Comparison of ENCODE assay signal across 11 cellular contexts in the genomic region with DNA sequence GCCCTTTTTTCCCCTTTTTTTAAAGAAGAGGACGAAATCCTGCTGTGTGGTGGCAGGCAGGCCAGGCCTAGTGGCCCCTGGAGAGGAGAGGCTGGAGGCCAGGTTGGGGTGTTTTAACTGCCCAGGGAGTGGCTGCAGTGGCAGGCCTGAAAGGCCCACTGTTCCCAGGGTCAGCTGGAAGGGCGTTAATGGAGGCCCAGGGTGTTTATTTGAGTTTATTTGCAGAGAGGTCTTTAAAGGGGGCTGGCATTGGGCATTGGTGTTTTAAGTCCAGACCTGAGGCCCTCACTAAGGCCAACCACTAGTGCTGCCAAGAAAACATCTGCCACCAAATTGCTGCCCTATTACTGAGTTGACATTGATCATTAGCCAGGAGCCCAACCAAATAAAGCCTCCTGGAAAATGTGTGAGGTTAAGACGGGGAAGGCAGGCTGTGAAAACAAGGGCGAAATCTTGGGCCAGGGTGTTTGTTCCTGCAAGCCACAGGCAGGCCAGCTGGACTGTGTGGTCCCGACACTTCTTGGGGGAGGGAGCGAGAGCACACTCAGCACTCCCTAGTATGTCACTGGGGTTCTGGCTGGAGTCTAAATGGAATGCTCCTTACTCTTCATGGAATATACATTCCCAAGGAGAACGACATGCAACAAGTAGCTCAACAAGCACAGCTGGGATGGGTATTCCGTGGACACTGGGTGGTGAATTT. TPM values are rescaled to one million over a fixed set of nuclear protein-coding genes. Genes with fewer than 3 reads are reported as not detected.
A peak's percentile ranks its signal among the peaks of the same experiment; 100 is the strongest.
DNase-seq lines count a peak whose midpoint lies in the region; ATAC-seq and TF ChIP-seq lines count a peak whose summit lies in the region.
"Had no signal": no experiment of that assay in that cellular context is flagged by ENCODE, and none has a peak within 500 bp of the region (broad histone marks: within the 10 kb centered on the region; RNA-seq: fewer than 3 reads in every experiment).

No MANE protein-coding gene starts in this region.

- H3K9me3 ChIP-seq in BLaER1 treated with 17β-estradiol and CSF1 and Interleukin-3, amounts not matched to agents 10 nM and 100 nM (replicated peaks in 1 of 11) = no peaks in the 10 kb centered on the region
- no peaks in the 10 kb centered on the region for H3K9me3 ChIP-seq in T-helper 17 cell (ENCODE audit: control insufficient read depth, low read length, poor library complexity, severe bottlenecking)
- H3K9me3 ChIP-seq in osteoblast (ENCODE audit: low read depth, low read length) = no peaks in the 10 kb centered on the region
- H3K9me3 ChIP-seq: Caco-2 had no signal

- TF ChIP-seq CTCF in osteoblast (IDR thresholded peaks at IDR 0.05; ENCODE audit: extremely low read depth, low read depth, low read length) (no peak), type B pancreatic cell (conservative IDR thresholded peaks at IDR 0.05) (no peak)

- H3K4me2 ChIP-seq in BLaER1 treated with 17β-estradiol and CSF1 and Interleukin-3, amounts not matched to agents 10 nM and 100 nM = peak overlapping the region; percentile 24 to 99 (median 98); a peak in 14 of 22 replicates
- H3K4me2 ChIP-seq in osteoblast (ENCODE audit: insufficient read depth, low read length) = no peak overlapping the region

- DNase-seq in T-helper 17 cell (no peak), Right ventricle myocardium superior (peak; percentile 68), osteoblast (ENCODE audit: insufficient read length, low spot score, missing footprints) (peak; percentile 36), type B pancreatic cell (ENCODE audit: extremely low spot score, unreplicated experiment) (no peak), NCI-H2081 (lab: John Stamatoyannopoulos, UW) (no peak), NCI-H128 (lab: John Stamatoyannopoulos, UW; ENCODE audit: unreplicated experiment) (no peak), CD1c-positive myeloid dendritic cell (ENCODE audit: extremely low spot score) (no peak)
- DNase-seq: Caco-2, NCI-H2171 had no signal

- H3K4me1 Mint-ChIP-seq in T-helper 17 cell (peaks cover 48% of the 10 kb centered on the region), type B pancreatic cell (ENCODE audit: unreplicated experiment) (peaks cover 18% of the 10 kb centered on the region)

- peaks cover 2% of the 10 kb centered on the region for H3K36me3 Mint-ChIP-seq in T-helper 17 cell (ENCODE audit: low read depth)
- no peaks in the 10 kb centered on the region for H3K36me3 Mint-ChIP-seq in type B pancreatic cell

- peaks cover 0 to 5% (median 0%) of the 10 kb centered on the region in 11 experiments; a peak in 2 of 22 replicates for H3K36me3 ChIP-seq in BLaER1 treated with 17β-estradiol and CSF1 and Interleukin-3, amounts not matched to agents 10 nM and 100 nM
- H3K36me3 ChIP-seq in osteoblast (ENCODE audit: insufficient read depth, low read length) = peaks cover 1% of the 10 kb centered on the region

- peak overlapping the region; percentile 85 for H3K27ac Mint-ChIP-seq in T-helper 17 cell
- no peak overlapping the region for H3K27ac Mint-ChIP-seq in type B pancreatic cell

- H3K27me3 Mint-ChIP-seq in T-helper 17 cell (no peaks in the 10 kb centered on the region), type B pancreatic cell (peaks cover 4% of the 10 kb centered on the region)

- H3K4me3 ChIP-seq in BLaER1 treated with 17β-estradiol and CSF1 and Interleukin-3, amounts not matched to agents 10 nM and 100 nM = no peak overlapping the region
- H3K4me3 ChIP-seq in osteoblast (ENCODE audit: insufficient read depth, low read length) = no peak overlapping the region
- H3K4me3 ChIP-seq: SK-N-MC had no signal

- ATAC-seq in T-helper 17 cell (no peak), Right ventricle myocardium superior (ENCODE audit: poor library complexity) (no peak)

- peaks cover 68 to 80% (median 78%) of the 10 kb centered on the region in 10 experiments for H3K4me1 ChIP-seq in BLaER1 treated with 17β-estradiol and CSF1 and Interleukin-3, amounts not matched to agents 10 nM and 100 nM
- peaks cover 31% of the 10 kb centered on the region for H3K4me1 ChIP-seq in osteoblast (ENCODE audit: insufficient read depth, low read length)

- intact Hi-C loops in Right ventricle myocardium superior (cut with DNase I) = no loop called here

- H3K4me3 Mint-ChIP-seq in T-helper 17 cell (peak overlapping the region; percentile 21), type B pancreatic cell (no peak overlapping the region)

- peak overlapping the region in 1 of 11 experiments; percentile 3; a peak in 2 of 22 replicates for H3K27ac ChIP-seq in BLaER1 treated with 17β-estradiol and CSF1 and Interleukin-3, amounts not matched to agents 10 nM and 100 nM
- no peak overlapping the region for H3K27ac ChIP-seq in osteoblast (ENCODE audit: low read depth, low read length)
- H3K27ac ChIP-seq: SK-N-MC had no signal

- no peak overlapping the region for H2AFZ ChIP-seq in osteoblast (ENCODE audit: low read length)

- peaks cover 45 to 79% (median 77%) of the 10 kb centered on the region in 11 experiments; a peak in 21 of 22 replicates for H4K20me1 ChIP-seq in BLaER1 treated with 17β-estradiol and CSF1 and Interleukin-3, amounts not matched to agents 10 nM and 100 nM
- H4K20me1 ChIP-seq in osteoblast (ENCODE audit: insufficient read depth, low read length) = peaks cover 60% of the 10 kb centered on the region

- no peaks in the 10 kb centered on the region for H3K27me3 ChIP-seq in BLaER1 treated with 17β-estradiol and CSF1 and Interleukin-3, amounts not matched to agents 10 nM and 100 nM
- no peaks in the 10 kb centered on the region for H3K27me3 ChIP-seq in osteoblast (ENCODE audit: insufficient read depth, low read length)

- peak overlapping the region in 4 of 11 experiments; percentile 15 to 37 (median 26); a peak in 4 of 22 replicates for H3K9ac ChIP-seq in BLaER1 treated with 17β-estradiol and CSF1 and Interleukin-3, amounts not matched to agents 10 nM and 100 nM

- peaks cover 82% of the 10 kb centered on the region for H3K79me2 ChIP-seq in osteoblast (ENCODE audit: insufficient read depth, low read length)

- no peaks in the 10 kb centered on the region for H3K9me3 Mint-ChIP-seq in type B pancreatic cell

RNA-seq across cellular contexts. Expression of gene JADE2, which starts 5.1 kb away (rescaled TPM):
- total RNA-seq in T-helper 17 cell (100 to 1,000 TPM; 129 to 138 TPM), Right ventricle myocardium superior (25.9 TPM), osteoblast (22.7 and 26.8 TPM in 2 replicates), type B pancreatic cell (ENCODE audit: low replicate concordance) (10.8 and 29.8 TPM in 2 replicates)

Comparison
In these comparisons a context has a peak if more than half of its experiments do, and no peak if none do; other contexts are left out.
1. DNase-seq: peak in Right ventricle myocardium superior (single experiment) and osteoblast (single experiment); none in T-helper 17 cell (0 of 3), type B pancreatic cell (single experiment), NCI-H2081 (0 of 2), NCI-H128 (single experiment) and CD1c-positive myeloid dendritic cell (single experiment).